In genomic region chr12:92676710-92677109, GRCh38 we compare ENCODE assay signal across 18 cellular contexts. TPM values are rescaled to one million over a fixed set of nuclear protein-coding genes. Genes with fewer than 3 reads are reported as not detected.
DNase-seq lines count a peak whose midpoint lies in the region; ATAC-seq, FAIRE-seq and TF ChIP-seq lines count a peak whose summit lies in the region.
"Had no signal": no experiment of that assay in that cellular context is flagged by ENCODE, and none has a peak within 500 bp of the region (broad histone marks: within the 10 kb centered on the region; RNA-seq: fewer than 3 reads in every experiment).

No MANE protein-coding gene starts in this region.

- peak; percentile 15 for FAIRE-seq in GM18507 (lab: Jason Lieb, UNC)
- no peak for FAIRE-seq in GM12892 (lab: Jason Lieb, UNC)
- FAIRE-seq: HTR-8/SVneo had no signal

- H3K4me1 Mint-ChIP-seq in memory B cell: peaks cover 11% of the 10 kb centered on the region
- no peaks in the 10 kb centered on the region for H3K4me1 Mint-ChIP-seq in activated T-cell treated with anti-CD3 and anti-CD28 coated beads, Interleukin-2, amount 50 U/mL, for 4 hours (ENCODE audit: low read depth)
- H3K4me1 Mint-ChIP-seq: T-cell had no signal

- no peak overlapping the region for H3K4me3 Mint-ChIP-seq in memory B cell
- no peak overlapping the region for H3K4me3 Mint-ChIP-seq in activated T-cell treated with anti-CD3 and anti-CD28 coated beads, Interleukin-2, amount 50 U/mL, for 4 hours
- H3K4me3 Mint-ChIP-seq: IgD-negative memory B cell, T-cell had no signal

- peak overlapping the region; percentile 73 for H3K27ac Mint-ChIP-seq in memory B cell
- H3K27ac Mint-ChIP-seq: T-cell had no signal

- H3K9me3 Mint-ChIP-seq in memory B cell: no peaks in the 10 kb centered on the region
- no peaks in the 10 kb centered on the region for H3K9me3 Mint-ChIP-seq in activated T-cell treated with anti-CD3 and anti-CD28 coated beads, Interleukin-2, amount 50 U/mL, for 4 hours
- H3K9me3 Mint-ChIP-seq: T-cell had no signal

- no peak for TF ChIP-seq POLR2A in GM12892 (IDR thresholded peaks at IDR 0.05; ENCODE audit: low read depth, low read length)

- no peaks in the 10 kb centered on the region for H3K27me3 Mint-ChIP-seq in memory B cell
- no peaks in the 10 kb centered on the region for H3K27me3 Mint-ChIP-seq in activated T-cell treated with anti-CD3 and anti-CD28 coated beads, Interleukin-2, amount 50 U/mL, for 4 hours (ENCODE audit: low read depth)
- H3K27me3 Mint-ChIP-seq: IgD-negative memory B cell had no signal

- H3K36me3 Mint-ChIP-seq in memory B cell: no peaks in the 10 kb centered on the region
- no peaks in the 10 kb centered on the region for H3K36me3 Mint-ChIP-seq in activated T-cell treated with anti-CD3 and anti-CD28 coated beads, Interleukin-2, amount 50 U/mL, for 4 hours (ENCODE audit: insufficient read depth)
- H3K36me3 Mint-ChIP-seq: IgD-negative memory B cell, T-cell had no signal

- no peak for DNase-seq in GM18507 (ENCODE audit: extremely low spot score, insufficient read length, low read depth)
- peak; percentile 56 to 78 for DNase-seq in NCI-H526 (lab: John Stamatoyannopoulos, UW)
- no peak for DNase-seq in memory B cell (ENCODE audit: low spot score in 2 of 2)
- DNase-seq in GM12892 (ENCODE audit: insufficient read length): no peak
- no peak for DNase-seq in activated T-cell treated with anti-CD3 and anti-CD28 coated beads, Interleukin-2, amount 50 U/mL, for 4 hours
- no peak for DNase-seq in Kasumi-1 (lab: John Stamatoyannopoulos, UW)
- DNase-seq: DMS 273 treated with DMSO at 0.1 percent for 48 hours, NCI-H187, NCI-H82, T-cell had no signal

- ATAC-seq in GM19463 (IDR thresholded peaks at IDR 0.05; ENCODE audit: unreplicated experiment) (peak; percentile 32), memory B cell (ENCODE audit: low read depth) (no peak)
- ATAC-seq in activated T-cell treated with anti-CD3 and anti-CD28 coated beads, Interleukin-2, amount 50 U/mL, for 4 hours: no peak
- ATAC-seq: A549, Panc1, Right ventricle myocardium inferior, T-cell had no signal

RNA-seq across cellular contexts. Expression of gene PLEKHG7, which starts 26.1 kb away (rescaled TPM):
- 0.95 TPM for polyA plus RNA-seq in GM12892 (2012; ENCODE audit: missing spikeins)
- total RNA-seq in activated T-cell treated with anti-CD3 and anti-CD28 coated beads, Interleukin-2, amount 50 U/mL, for 4 hours: not detected
- total RNA-seq: H4, LHCN-M2, Right ventricle myocardium inferior had no signal

Comparison
In these comparisons a context has a peak if more than half of its experiments do, and no peak if none do; other contexts are left out.
1. DNase-seq: peak in NCI-H526 (2 of 2); none in GM18507 (single experiment), memory B cell (0 of 2), GM12892 (single experiment), activated T-cell treated with anti-CD3 and anti-CD28 coated beads, Interleukin-2, amount 50 U/mL, for 4 hours (single experiment) and Kasumi-1 (0 of 2).